In the genomic region with DNA sequence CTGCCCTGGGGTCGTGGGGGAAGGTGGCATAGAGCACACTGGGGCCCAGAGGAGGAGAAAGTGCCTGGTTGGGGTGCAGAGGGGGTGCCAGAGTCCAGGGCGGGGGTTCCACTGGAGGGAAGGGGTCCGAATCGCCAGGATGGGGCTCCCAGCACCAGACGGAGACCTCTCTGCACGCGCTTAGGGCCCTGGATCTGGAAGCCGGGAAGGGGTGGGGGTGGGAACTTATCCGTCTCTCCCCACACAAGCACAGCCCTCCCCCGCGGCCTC, we compare ENCODE assay signal across 8 cellular contexts. TPM values are rescaled to one million over a fixed set of nuclear protein-coding genes. Genes with fewer than 3 reads are reported as not detected.
A peak's percentile ranks its signal among the peaks of the same experiment; 100 is the strongest.
DNase-seq lines count a peak whose midpoint lies in the region; ATAC-seq and TF ChIP-seq lines count a peak whose summit lies in the region.

No MANE protein-coding gene starts in this region.

- intact Hi-C loops in right lobe of liver (cut with DNase I) (no loop called here), tibial artery (cut with DNase I; ENCODE audit: low total_unique reads) (no loop called here)

- DNase-seq in NCI-H1417 (lab: John Stamatoyannopoulos, UW) = peak in 2 of 3 experiments; percentile 78 to 79
- no peak for DNase-seq in NCI-H1417 treated with DMSO at 0.1 percent for 48 hours (lab: John Stamatoyannopoulos, UW)
- DNase-seq in NCI-H2227 treated with DMSO at 0.1 percent for 48 hours (lab: John Stamatoyannopoulos, UW) = peak; percentile 29
- peak; percentile 79 to 80 for DNase-seq in cardiac fibroblast (ENCODE audit: low read depth in 2 of 2)
- peak in 2 of 3 donors; percentile 82 to 85 for DNase-seq in right lobe of liver
- peak in 1 of 2 donors; percentile 84 for DNase-seq in tibial artery
- no peak for DNase-seq in pons (ENCODE audit: low spot score)
- DNase-seq in epidermal melanocyte (ENCODE audit: insufficient read length, low spot score) = no peak

- H3K4me3 ChIP-seq in cardiac fibroblast (replicated peaks in 1 of 2; ENCODE audit: low read depth in 2 of 2, low read length in 2 of 2) = peak overlapping the region; percentile 67 to 81
- H3K4me3 ChIP-seq in right lobe of liver = peak overlapping the region; percentile 74 to 92 (median 86)
- H3K4me3 ChIP-seq in tibial artery = peak overlapping the region; percentile 67 to 94

- TF ChIP-seq POLR2A in right lobe of liver (IDR thresholded peaks at IDR 0.05) = peak; percentile 24

- 0% methylated on average over 5 of the region's 11 CpGs for WGBS in right lobe of liver (ENCODE audit: insufficient coverage, low coverage, low lambda C conversion rate, missing lambda C conversion rate)

- H3K4me1 ChIP-seq in right lobe of liver (peaks cover 0 to 64% (median 26%) of the 10 kb centered on the region in 4 donors), tibial artery (peaks cover 7 to 66% (median 54%) of the 10 kb centered on the region in 4 donors)

- H3K27ac ChIP-seq in right lobe of liver (peak overlapping the region; percentile 76 to 97 (median 94)), tibial artery (peak overlapping the region; percentile 98)

- peaks cover 17 to 32% (median 22%) of the 10 kb centered on the region in 4 donors for H3K36me3 ChIP-seq in right lobe of liver
- H3K36me3 ChIP-seq in tibial artery = peaks cover 27 to 42% (median 34%) of the 10 kb centered on the region in 3 donors

- TF ChIP-seq CTCF in cardiac fibroblast (IDR thresholded peaks at IDR 0.05; ENCODE audit: low read depth, low read length) (no peak), right lobe of liver (IDR thresholded peaks at IDR 0.05) (no peak), tibial artery (IDR thresholded peaks at IDR 0.05) (no peak)

- peak in 2 of 4 donors; percentile 0 to 1 for ATAC-seq in right lobe of liver

- H3K27me3 ChIP-seq in right lobe of liver (no peaks in the 10 kb centered on the region), tibial artery (no peaks in the 10 kb centered on the region)

- H3K9me3 ChIP-seq in right lobe of liver (no peaks in the 10 kb centered on the region), tibial artery (no peaks in the 10 kb centered on the region)

RNA-seq across cellular contexts. Expression of gene MIDN, which starts 2.8 kb away (rescaled TPM):
- 10 to 100 TPM; 22.3 to 55.1 (median 29.3) TPM for total RNA-seq in right lobe of liver

RNA-seq across cellular contexts. Expression of gene ATP5F1D, which starts 9.6 kb away (rescaled TPM):
- total RNA-seq in right lobe of liver = 100 to 1,000 TPM in 5 of 6 experiments, 10 to 100 TPM in 1; 98.1 to 240 (median 137) TPM

RNA-seq across cellular contexts. Expression of gene CBARP, which starts 13.4 kb away (rescaled TPM):
- total RNA-seq in right lobe of liver = under 1 TPM; 0.15 to 0.62 (median 0.31) TPM

RNA-seq across cellular contexts. Expression of gene CIRBP, which starts 18.0 kb away (rescaled TPM):
- 100 to 1,000 TPM in 2 of 6 experiments, 10 to 100 TPM in 4; 69.2 to 111 (median 89.5) TPM for total RNA-seq in right lobe of liver

RNA-seq across cellular contexts. Expression of gene FAM174C, which starts 24.2 kb away (rescaled TPM):
- total RNA-seq in right lobe of liver = 100 to 1,000 TPM in 1 of 6 experiments, 10 to 100 TPM in 5; 34.0 to 103 (median 43.8) TPM

Comparison
In these comparisons a context has a peak if more than half of its experiments do, and no peak if none do; other contexts are left out.
1. DNase-seq: peak in NCI-H1417 (2 of 3), NCI-H2227 treated with DMSO at 0.1 percent for 48 hours (single experiment), cardiac fibroblast (2 of 2) and right lobe of liver (2 of 3); none in NCI-H1417 treated with DMSO at 0.1 percent for 48 hours (single experiment), pons (single experiment) and epidermal melanocyte (single experiment).
2. Peak in every context shown above with its lines, with median percentiles within 50 percentile points of each other: H3K4me3 ChIP-seq.